Comparison of ENCODE assay signal across 1 cellular context in genomic region chr14:94636744-94637412, GRCh38.
TF ChIP-seq lines count a peak whose summit lies in the region.

No MANE protein-coding gene starts in this region.

TF ChIP-seq in HepG2, 621 proteins besides CTCF, POLR2A, EP300 and RAD21 (continued from another document):
- TF ChIP-seq, protein P1, sequence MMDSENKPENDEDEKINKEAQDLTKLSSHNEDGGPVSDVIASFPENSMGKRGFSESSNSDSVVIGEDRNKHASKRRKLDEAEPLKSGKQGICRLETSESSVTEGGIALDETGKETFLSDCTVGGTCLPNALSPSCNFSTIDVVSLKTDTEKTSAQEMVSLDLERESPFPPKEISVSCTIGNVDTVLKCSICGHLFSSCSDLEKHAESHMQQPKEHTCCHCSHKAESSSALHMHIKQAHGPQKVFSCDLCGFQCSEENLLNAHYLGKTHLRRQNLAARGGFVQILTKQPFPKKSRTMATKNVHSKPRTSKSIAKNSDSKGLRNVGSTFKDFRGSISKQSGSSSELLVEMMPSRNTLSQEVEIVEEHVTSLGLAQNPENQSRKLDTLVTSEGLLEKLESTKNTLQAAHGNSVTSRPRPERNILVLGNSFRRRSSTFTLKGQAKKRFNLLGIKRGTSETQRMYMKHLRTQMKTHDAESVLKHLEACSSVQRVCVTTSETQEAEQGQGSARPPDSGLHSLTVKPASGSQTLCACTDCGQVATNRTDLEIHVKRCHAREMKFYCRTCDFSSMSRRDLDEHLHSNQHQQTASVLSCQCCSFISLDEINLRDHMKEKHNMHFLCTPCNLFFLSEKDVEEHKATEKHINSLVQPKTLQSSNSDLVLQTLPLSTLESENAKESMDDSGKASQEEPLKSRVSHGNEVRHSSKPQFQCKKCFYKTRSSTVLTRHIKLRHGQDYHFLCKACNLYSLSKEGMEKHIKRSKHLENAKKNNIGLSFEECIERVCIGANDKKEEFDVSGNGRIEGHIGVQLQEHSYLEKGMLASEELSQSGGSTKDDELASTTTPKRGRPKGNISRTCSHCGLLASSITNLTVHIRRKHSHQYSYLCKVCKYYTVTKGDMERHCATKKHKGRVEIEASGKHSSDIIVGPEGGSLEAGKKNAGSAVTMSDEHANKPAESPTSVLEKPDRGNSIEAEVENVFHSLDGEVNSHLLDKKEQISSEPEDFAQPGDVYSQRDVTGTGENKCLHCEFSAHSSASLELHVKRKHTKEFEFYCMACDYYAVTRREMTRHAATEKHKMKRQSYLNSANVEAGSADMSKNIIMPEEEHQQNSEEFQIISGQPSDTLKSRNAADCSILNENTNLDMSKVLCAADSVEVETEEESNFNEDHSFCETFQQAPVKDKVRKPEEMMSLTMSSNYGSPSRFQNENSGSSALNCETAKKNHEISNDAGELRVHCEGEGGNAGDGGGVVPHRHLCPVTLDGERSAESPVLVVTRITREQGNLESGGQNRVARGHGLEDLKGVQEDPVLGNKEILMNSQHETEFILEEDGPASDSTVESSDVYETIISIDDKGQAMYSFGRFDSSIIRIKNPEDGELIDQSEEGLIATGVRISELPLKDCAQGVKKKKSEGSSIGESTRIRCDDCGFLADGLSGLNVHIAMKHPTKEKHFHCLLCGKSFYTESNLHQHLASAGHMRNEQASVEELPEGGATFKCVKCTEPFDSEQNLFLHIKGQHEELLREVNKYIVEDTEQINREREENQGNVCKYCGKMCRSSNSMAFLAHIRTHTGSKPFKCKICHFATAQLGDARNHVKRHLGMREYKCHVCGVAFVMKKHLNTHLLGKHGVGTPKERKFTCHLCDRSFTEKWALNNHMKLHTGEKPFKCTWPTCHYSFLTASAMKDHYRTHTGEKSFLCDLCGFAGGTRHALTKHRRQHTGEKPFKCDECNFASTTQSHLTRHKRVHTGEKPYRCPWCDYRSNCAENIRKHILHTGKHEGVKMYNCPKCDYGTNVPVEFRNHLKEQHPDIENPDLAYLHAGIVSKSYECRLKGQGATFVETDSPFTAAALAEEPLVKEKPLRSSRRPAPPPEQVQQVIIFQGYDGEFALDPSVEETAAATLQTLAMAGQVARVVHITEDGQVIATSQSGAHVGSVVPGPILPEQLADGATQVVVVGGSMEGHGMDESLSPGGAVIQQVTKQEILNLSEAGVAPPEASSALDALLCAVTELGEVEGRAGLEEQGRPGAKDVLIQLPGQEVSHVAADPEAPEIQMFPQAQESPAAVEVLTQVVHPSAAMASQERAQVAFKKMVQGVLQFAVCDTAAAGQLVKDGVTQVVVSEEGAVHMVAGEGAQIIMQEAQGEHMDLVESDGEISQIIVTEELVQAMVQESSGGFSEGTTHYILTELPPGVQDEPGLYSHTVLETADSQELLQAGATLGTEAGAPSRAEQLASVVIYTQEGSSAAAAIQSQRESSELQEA (CRISPR knock-in tag; IDR thresholded peaks at IDR 0.05; ENCODE audit: not compliant biosample characterization), result no peak
- TF ChIP-seq, protein P2, sequence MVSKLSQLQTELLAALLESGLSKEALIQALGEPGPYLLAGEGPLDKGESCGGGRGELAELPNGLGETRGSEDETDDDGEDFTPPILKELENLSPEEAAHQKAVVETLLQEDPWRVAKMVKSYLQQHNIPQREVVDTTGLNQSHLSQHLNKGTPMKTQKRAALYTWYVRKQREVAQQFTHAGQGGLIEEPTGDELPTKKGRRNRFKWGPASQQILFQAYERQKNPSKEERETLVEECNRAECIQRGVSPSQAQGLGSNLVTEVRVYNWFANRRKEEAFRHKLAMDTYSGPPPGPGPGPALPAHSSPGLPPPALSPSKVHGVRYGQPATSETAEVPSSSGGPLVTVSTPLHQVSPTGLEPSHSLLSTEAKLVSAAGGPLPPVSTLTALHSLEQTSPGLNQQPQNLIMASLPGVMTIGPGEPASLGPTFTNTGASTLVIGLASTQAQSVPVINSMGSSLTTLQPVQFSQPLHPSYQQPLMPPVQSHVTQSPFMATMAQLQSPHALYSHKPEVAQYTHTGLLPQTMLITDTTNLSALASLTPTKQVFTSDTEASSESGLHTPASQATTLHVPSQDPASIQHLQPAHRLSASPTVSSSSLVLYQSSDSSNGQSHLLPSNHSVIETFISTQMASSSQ (IDR thresholded peaks at IDR 0.05; ENCODE audit: low read depth), result peak; percentile 82
- TF ChIP-seq, protein P2 (CRISPR knock-in tag; IDR thresholded peaks at IDR 0.05; ENCODE audit: borderline replicate concordance), result peak; percentile 78; the same call in 1 of the 2 replicates
- TF ChIP-seq NR2F2 (IDR thresholded peaks at IDR 0.05; ENCODE audit: borderline replicate concordance, low read depth) (peak; percentile 95), TCF7L2 (IDR thresholded peaks at IDR 0.05; ENCODE audit: low read depth, low read length) (peak; percentile 74), ZFP37 (CRISPR knock-in tag; IDR thresholded peaks at IDR 0.05; ENCODE audit: borderline replicate concordance) (0 out of 2 replicates have a peak, but pooled peaks have one; percentile 30), HNRNPH1 (optimal IDR thresholded peaks at IDR 0.05; ENCODE audit: low read depth, low read length) (no peak), GATAD1 (CRISPR knock-in tag; IDR thresholded peaks at IDR 0.05) (no peak; the same call in 1 of the 2 replicates), RFXAP (CRISPR knock-in tag; IDR thresholded peaks at IDR 0.05; ENCODE audit: borderline replicate concordance) (no peak), TOE1 (CRISPR knock-in tag; IDR thresholded peaks at IDR 0.05) (no peak; the same call in 1 of the 2 replicates), ZNF614 (CRISPR knock-in tag; IDR thresholded peaks at IDR 0.05; ENCODE audit: borderline replicate concordance) (0 out of 2 replicates have a peak, but pooled peaks have one; percentile 27), NFE2L1 (CRISPR knock-in tag; IDR thresholded peaks at IDR 0.05; ENCODE audit: borderline replicate concordance) (no peak), SP2 (CRISPR knock-in tag; IDR thresholded peaks at IDR 0.05) (no peak), ETV5 (CRISPR knock-in tag; IDR thresholded peaks at IDR 0.05; ENCODE audit: borderline replicate concordance) (peak; percentile 89; the same call in 1 of the 2 replicates), ZNF713 (CRISPR knock-in tag; IDR thresholded peaks at IDR 0.05) (no peak), AGO1 (IDR thresholded peaks at IDR 0.05; ENCODE audit: low read depth, low read length, poor library complexity, severe bottlenecking) (no peak), AGO2 (optimal IDR thresholded peaks at IDR 0.05; ENCODE audit: low read depth, low read length) (no peak), ZC3H13 (CRISPR knock-in tag; IDR thresholded peaks at IDR 0.05) (no peak), ZNF274 (CRISPR knock-in tag; IDR thresholded peaks at IDR 0.05) (no peak), ZNF570 (CRISPR knock-in tag; IDR thresholded peaks at IDR 0.05; ENCODE audit: borderline replicate concordance) (no peak), MYPOP (CRISPR knock-in tag; IDR thresholded peaks at IDR 0.05) (0 out of 2 replicates have a peak, but pooled peaks have one; percentile 32), ZUFSP (CRISPR knock-in tag; IDR thresholded peaks at IDR 0.05; ENCODE audit: borderline replicate concordance) (no peak), ZNF232 (CRISPR knock-in tag; IDR thresholded peaks at IDR 0.05; ENCODE audit: borderline replicate concordance) (0 out of 2 replicates have a peak, but pooled peaks have one; percentile 34), NCOR1 (IDR thresholded peaks at IDR 0.05; ENCODE audit: borderline replicate concordance, low read length) (peak; percentile 88), ZNF703 (CRISPR knock-in tag; IDR thresholded peaks at IDR 0.05; ENCODE audit: borderline replicate concordance) (0 out of 2 replicates have a peak, but pooled peaks have one; percentile 40)
- TF ChIP-seq, protein P3, sequence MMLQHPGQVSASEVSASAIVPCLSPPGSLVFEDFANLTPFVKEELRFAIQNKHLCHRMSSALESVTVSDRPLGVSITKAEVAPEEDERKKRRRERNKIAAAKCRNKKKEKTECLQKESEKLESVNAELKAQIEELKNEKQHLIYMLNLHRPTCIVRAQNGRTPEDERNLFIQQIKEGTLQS (CRISPR knock-in tag; IDR thresholded peaks at IDR 0.05), result no peak
- TF ChIP-seq, protein P4, sequence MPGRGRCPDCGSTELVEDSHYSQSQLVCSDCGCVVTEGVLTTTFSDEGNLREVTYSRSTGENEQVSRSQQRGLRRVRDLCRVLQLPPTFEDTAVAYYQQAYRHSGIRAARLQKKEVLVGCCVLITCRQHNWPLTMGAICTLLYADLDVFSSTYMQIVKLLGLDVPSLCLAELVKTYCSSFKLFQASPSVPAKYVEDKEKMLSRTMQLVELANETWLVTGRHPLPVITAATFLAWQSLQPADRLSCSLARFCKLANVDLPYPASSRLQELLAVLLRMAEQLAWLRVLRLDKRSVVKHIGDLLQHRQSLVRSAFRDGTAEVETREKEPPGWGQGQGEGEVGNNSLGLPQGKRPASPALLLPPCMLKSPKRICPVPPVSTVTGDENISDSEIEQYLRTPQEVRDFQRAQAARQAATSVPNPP (CRISPR knock-in tag; IDR thresholded peaks at IDR 0.05), result no peak
- TF ChIP-seq, protein P5, sequence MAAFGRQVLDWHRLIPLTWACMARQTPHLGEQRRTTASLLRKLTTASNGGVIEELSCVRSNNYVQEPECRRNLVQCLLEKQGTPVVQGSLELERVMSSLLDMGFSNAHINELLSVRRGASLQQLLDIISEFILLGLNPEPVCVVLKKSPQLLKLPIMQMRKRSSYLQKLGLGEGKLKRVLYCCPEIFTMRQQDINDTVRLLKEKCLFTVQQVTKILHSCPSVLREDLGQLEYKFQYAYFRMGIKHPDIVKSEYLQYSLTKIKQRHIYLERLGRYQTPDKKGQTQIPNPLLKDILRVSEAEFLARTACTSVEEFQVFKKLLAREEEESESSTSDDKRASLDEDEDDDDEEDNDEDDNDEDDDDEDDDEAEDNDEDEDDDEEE (CRISPR knock-in tag; IDR thresholded peaks at IDR 0.05), result no peak
- TF ChIP-seq, protein P6, sequence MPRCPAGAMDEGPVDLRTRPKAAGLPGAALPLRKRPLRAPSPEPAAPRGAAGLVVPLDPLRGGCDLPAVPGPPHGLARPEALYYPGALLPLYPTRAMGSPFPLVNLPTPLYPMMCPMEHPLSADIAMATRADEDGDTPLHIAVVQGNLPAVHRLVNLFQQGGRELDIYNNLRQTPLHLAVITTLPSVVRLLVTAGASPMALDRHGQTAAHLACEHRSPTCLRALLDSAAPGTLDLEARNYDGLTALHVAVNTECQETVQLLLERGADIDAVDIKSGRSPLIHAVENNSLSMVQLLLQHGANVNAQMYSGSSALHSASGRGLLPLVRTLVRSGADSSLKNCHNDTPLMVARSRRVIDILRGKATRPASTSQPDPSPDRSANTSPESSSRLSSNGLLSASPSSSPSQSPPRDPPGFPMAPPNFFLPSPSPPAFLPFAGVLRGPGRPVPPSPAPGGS (CRISPR knock-in tag; IDR thresholded peaks at IDR 0.05), result no peak
